1 cellular context compared by ENCODE assay signal in genomic region chr12:104463371-104463770, GRCh38.
TF ChIP-seq lines count a peak whose summit lies in the region.

No MANE protein-coding gene starts in this region.

TF ChIP-seq in K562, 482 proteins besides CTCF, POLR2A, EP300 and RAD21 (continued from another document):
- TF ChIP-seq KLF1 (tag; IDR thresholded peaks at IDR 0.05) = no peak
- TF ChIP-seq GTF2F1 (IDR thresholded peaks at IDR 0.05; ENCODE audit: low read depth, low read length) = no peak
- no peak for TF ChIP-seq HDAC1 (IDR thresholded peaks at IDR 0.05)
